In genomic region chr1:158149175-158149574, GRCh38 we compare ENCODE assay signal across 2 cellular contexts.
TF ChIP-seq lines count a peak whose summit lies in the region.

No MANE protein-coding gene starts in this region.

TF ChIP-seq in K562, 482 proteins besides CTCF, POLR2A, EP300 and RAD21 (continued from another document):
- TF ChIP-seq ZBTB9 (CRISPR knock-in tag; IDR thresholded peaks at IDR 0.05) = 0 out of 2 replicates have a peak, but pooled peaks have one; percentile 46
- TF ChIP-seq E2F3 (CRISPR knock-in tag; IDR thresholded peaks at IDR 0.05) = 0 out of 2 replicates have a peak, but pooled peaks have one; percentile 54
TF ChIP-seq in K562: peak in this region for 3.

TF ChIP-seq in liver, 16 proteins besides CTCF, POLR2A, EP300 and RAD21 (continued from another document):
- TF ChIP-seq, protein P1, sequence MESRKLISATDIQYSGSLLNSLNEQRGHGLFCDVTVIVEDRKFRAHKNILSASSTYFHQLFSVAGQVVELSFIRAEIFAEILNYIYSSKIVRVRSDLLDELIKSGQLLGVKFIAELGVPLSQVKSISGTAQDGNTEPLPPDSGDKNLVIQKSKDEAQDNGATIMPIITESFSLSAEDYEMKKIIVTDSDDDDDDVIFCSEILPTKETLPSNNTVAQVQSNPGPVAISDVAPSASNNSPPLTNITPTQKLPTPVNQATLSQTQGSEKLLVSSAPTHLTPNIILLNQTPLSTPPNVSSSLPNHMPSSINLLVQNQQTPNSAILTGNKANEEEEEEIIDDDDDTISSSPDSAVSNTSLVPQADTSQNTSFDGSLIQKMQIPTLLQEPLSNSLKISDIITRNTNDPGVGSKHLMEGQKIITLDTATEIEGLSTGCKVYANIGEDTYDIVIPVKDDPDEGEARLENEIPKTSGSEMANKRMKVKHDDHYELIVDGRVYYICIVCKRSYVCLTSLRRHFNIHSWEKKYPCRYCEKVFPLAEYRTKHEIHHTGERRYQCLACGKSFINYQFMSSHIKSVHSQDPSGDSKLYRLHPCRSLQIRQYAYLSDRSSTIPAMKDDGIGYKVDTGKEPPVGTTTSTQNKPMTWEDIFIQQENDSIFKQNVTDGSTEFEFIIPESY (IDR thresholded peaks at IDR 0.05) = no peak
- TF ChIP-seq RXRA (IDR thresholded peaks at IDR 0.05) = no peak
- TF ChIP-seq JUND (IDR thresholded peaks at IDR 0.05) = no peak
- no peak for TF ChIP-seq REST (IDR thresholded peaks at IDR 0.05)
- no peak for TF ChIP-seq FOXA1 (IDR thresholded peaks at IDR 0.05)
- no peak for TF ChIP-seq GABPA (IDR thresholded peaks at IDR 0.05 in 1 of 2, conservative IDR thresholded peaks at IDR 0.05 in 1 of 2)
- no peak for TF ChIP-seq TAF1 (conservative IDR thresholded peaks at IDR 0.05)
TF ChIP-seq in liver: peak in this region for 0.
